In the genomic region with DNA sequence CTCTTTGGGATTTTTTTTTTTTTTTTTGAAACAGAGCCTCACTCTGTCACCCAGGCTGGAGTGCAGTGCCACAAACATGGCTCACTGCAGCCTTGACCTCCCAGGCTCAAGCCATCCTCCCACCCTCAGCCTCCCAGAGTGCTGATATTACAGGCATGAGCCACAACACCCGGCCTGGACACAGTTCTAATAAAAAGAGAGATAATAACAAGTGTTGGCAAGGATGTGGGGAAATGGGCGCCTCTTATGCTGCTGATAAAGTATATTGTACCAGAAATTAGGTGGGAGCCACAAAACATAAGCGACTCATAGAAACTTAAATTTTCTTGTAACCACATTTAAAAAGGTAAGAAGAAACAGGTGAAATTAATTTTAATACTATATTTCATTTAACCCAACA, we compare ENCODE assay signal across 1 cellular context.
TF ChIP-seq lines count a peak whose summit lies in the region.

No MANE protein-coding gene starts in this region.

TF ChIP-seq in HepG2, 621 proteins besides CTCF, POLR2A, EP300 and RAD21:
- peak; percentile 60 for TF ChIP-seq ZNF7 (CRISPR knock-in tag; IDR thresholded peaks at IDR 0.05)
- TF ChIP-seq HMG20A (CRISPR knock-in tag; IDR thresholded peaks at IDR 0.05; ENCODE audit: borderline replicate concordance) = no peak
